Comparison of ENCODE assay signal across 8 cellular contexts in the genomic region with DNA sequence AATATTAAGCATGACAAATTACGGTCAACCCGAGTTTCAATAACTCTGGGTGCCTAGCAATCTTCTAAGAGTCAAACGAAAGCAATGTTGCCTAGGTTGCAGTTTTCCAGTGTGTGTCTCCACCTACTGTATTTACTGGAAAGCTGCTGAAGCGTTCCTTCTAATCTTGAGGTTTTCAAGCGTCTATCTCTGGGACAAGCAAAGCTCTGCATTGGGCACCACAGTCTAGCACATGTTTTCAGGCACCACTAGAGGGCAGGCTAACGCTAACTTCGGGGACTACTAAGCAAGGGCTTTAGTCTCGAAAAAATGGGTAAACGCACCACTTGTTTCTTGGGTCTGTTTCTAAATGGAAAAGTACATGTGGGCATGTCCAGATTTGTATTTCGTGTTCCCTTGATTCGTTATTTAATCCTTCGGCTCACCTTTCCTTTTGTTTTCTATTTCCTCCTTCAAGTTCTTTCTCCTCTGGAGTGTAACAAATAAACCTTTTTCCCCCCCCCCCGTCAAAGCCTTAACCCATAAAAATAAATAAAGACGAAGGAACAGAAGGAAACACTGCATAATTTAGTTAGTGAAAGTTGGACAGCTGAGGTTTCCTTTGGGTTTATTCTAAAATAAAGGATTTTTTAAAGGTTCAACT.
DNase-seq lines count a peak whose midpoint lies in the region; ATAC-seq and TF ChIP-seq lines count a peak whose summit lies in the region.
"Not testable (repeated sequence)": the region's sequence is repeated elsewhere in the genome, so short reads cannot be mapped to it uniquely, and the experiment has no call there.

No MANE protein-coding gene starts in this region.

- DNase-seq in BJ (ENCODE audit: low read depth); RWPE1 (ENCODE audit: low spot score); endodermal cell: not testable (repeated sequence)
- DNase-seq in activated T-cell treated with anti-CD3 and anti-CD28 coated beads, Interleukin-2, amount 50 U/mL, for 24 hours, result peak; percentile 77
- DNase-seq in mucosa of descending colon, result peak; percentile 58 to 86 (median 67)
- peak; percentile 27 to 63 (median 57) for DNase-seq in stimulated activated CD4-positive, alpha-beta T cell treated with anti-CD3 and anti-CD28 coated beads, TNF-alpha, amount 100 ng/mL, for 4 hours (ENCODE audit: low read depth in 3 of 3)

- not testable (repeated sequence) for H3K9me3 Mint-ChIP-seq in activated T-cell treated with anti-CD3 and anti-CD28 coated beads, Interleukin-2, amount 50 U/mL, for 24 hours; endodermal cell

- not testable (repeated sequence) for H3K9ac ChIP-seq in endodermal cell (ENCODE audit: extremely low read depth, low read length, poor library complexity, severe bottlenecking)

- ATAC-seq in GM19328 (IDR thresholded peaks at IDR 0.05; ENCODE audit: unreplicated experiment) (peak; percentile 91), HG02970 (IDR thresholded peaks at IDR 0.05; ENCODE audit: low FRiP score, unreplicated experiment) (peak; percentile 87), mucosa of descending colon (peak; percentile 97)

- intact Hi-C loops in mucosa of descending colon (cut with DNase I, micrococcal nuclease), result not testable (repeated sequence)

- not testable (repeated sequence) for H3K36me3 ChIP-seq in BJ (ENCODE audit: control insufficient read depth, insufficient read depth, low read length); endodermal cell (ENCODE audit: control insufficient read depth, insufficient read depth, low read length); mucosa of descending colon (ENCODE audit: low read depth)

- not testable (repeated sequence) for H3K27me3 Mint-ChIP-seq in activated T-cell treated with anti-CD3 and anti-CD28 coated beads, Interleukin-2, amount 50 U/mL, for 24 hours
- peaks cover 10% of the 10 kb centered on the region for H3K27me3 Mint-ChIP-seq in endodermal cell (ENCODE audit: insufficient read depth)

- CTCF ChIA-PET in BJ (lab: Yijun Ruan, JAX) (interaction anchor here (0.6 to 2.1 kb wide), 5 partner anchors 56 to 1537 kb away, joined by 3 to 15 read pairs (median 4); no protein-coding TSS in a partner anchor), RWPE1 (lab: Yijun Ruan, JAX) (interaction anchor here (0.6 to 1.9 kb wide), 7 partner anchors 34 to 920 kb away, joined by 3 to 8 read pairs (median 4); no protein-coding TSS in a partner anchor)

- H3K4me1 ChIP-seq in endodermal cell (ENCODE audit: control insufficient read depth, insufficient read depth, low read length); mucosa of descending colon (ENCODE audit: low read depth): not testable (repeated sequence)

- H3K4me1 Mint-ChIP-seq in activated T-cell treated with anti-CD3 and anti-CD28 coated beads, Interleukin-2, amount 50 U/mL, for 24 hours (ENCODE audit: low read depth), result peaks cover 22% of the 10 kb centered on the region
- not testable (repeated sequence) for H3K4me1 Mint-ChIP-seq in endodermal cell

- WGBS in endodermal cell (ENCODE audit: insufficient coverage in 1 of 2, insufficient read length in 1 of 2), 2 experiments, result 32% methylated on average over 9 of the region's 14 CpGs; no CpG with 5 or more reads in 1 of the 2 experiments

- not testable (repeated sequence) for H3K4me3 ChIP-seq in BJ (ENCODE audit: low read depth, low read length); endodermal cell (ENCODE audit: low read length); mucosa of descending colon

- not testable (repeated sequence) for H3K27me3 ChIP-seq in BJ (ENCODE audit: control insufficient read depth, insufficient read depth, low read length); endodermal cell (ENCODE audit: control insufficient read depth, insufficient read depth, low read length, poor library complexity, severe bottlenecking)

- not testable (repeated sequence) for H3K9me3 ChIP-seq in endodermal cell (ENCODE audit: control insufficient read depth, low read length); mucosa of descending colon

- H3K36me3 Mint-ChIP-seq in activated T-cell treated with anti-CD3 and anti-CD28 coated beads, Interleukin-2, amount 50 U/mL, for 24 hours (ENCODE audit: low read depth); endodermal cell (ENCODE audit: low read depth): not testable (repeated sequence)

- H3K27ac ChIP-seq in RWPE1, result peak overlapping the region; percentile 37; the same call in 1 of the 2 replicates
- not testable (repeated sequence) for H3K27ac ChIP-seq in endodermal cell (ENCODE audit: low read depth, low read length)

- H3K4me3 Mint-ChIP-seq in activated T-cell treated with anti-CD3 and anti-CD28 coated beads, Interleukin-2, amount 50 U/mL, for 24 hours, result peak overlapping the region; percentile 76
- H3K4me3 Mint-ChIP-seq in endodermal cell, result not testable (repeated sequence)

- POLR2A ChIA-PET in BJ (lab: Charles Lee), result interaction anchor here (0.6 kb wide), 1 partner anchor 23 kb away, joined by 19 read pairs; no protein-coding TSS in a partner anchor
- POLR2A ChIA-PET in RWPE1 (lab: Yijun Ruan, JAX; ENCODE audit: low non-redundant PET), result not testable (repeated sequence)

- TF ChIP-seq CTCF in BJ (IDR thresholded peaks at IDR 0.05; ENCODE audit: insufficient read depth, low read depth, low read length) (peak; percentile 34), RWPE1 (conservative IDR thresholded peaks at IDR 0.05; ENCODE audit: low read depth) (peak; percentile 82), endodermal cell (conservative IDR thresholded peaks at IDR 0.05) (peak; percentile 73), mucosa of descending colon (IDR thresholded peaks at IDR 0.05) (peak; percentile 20)

- H3K27ac Mint-ChIP-seq in activated T-cell treated with anti-CD3 and anti-CD28 coated beads, Interleukin-2, amount 50 U/mL, for 24 hours, result peak overlapping the region; percentile 94
- not testable (repeated sequence) for H3K27ac Mint-ChIP-seq in endodermal cell

Comparison
In these comparisons a context has a peak if more than half of its experiments do, and no peak if none do; other contexts are left out.
1. CTCF ChIP-seq: peak in every context shown above with its lines; median percentile 82 in RWPE1; 73 in endodermal cell; 34 in BJ; 20 in mucosa of descending colon.